In genomic region chr2:159961005-159961404, GRCh38 we compare ENCODE assay signal across 15 cellular contexts. TPM values are rescaled to one million over a fixed set of nuclear protein-coding genes. Genes with fewer than 3 reads are reported as not detected.
A peak's percentile ranks its signal among the peaks of the same experiment; 100 is the strongest.
DNase-seq lines count a peak whose midpoint lies in the region; FAIRE-seq and TF ChIP-seq lines count a peak whose summit lies in the region.
"Had no signal": no experiment of that assay in that cellular context is flagged by ENCODE, and none has a peak within 500 bp of the region (broad histone marks: within the 10 kb centered on the region; RNA-seq: fewer than 3 reads in every experiment).

No MANE protein-coding gene starts in this region.

- peaks cover 7% of the 10 kb centered on the region; the same call in 1 of the 2 replicates for H3K36me3 Mint-ChIP-seq in HFFc6 (ENCODE audit: low read depth)
- H3K36me3 Mint-ChIP-seq in astrocyte (ENCODE audit: low read depth, unreplicated experiment) = peaks cover 18% of the 10 kb centered on the region

- no peak overlapping the region for H3K4me3 ChIP-seq in AG10803 (ENCODE audit: low read length)
- H3K4me3 ChIP-seq in astrocyte (ENCODE audit: insufficient read depth, low read depth, low read length) = peak overlapping the region; percentile 14
- H3K4me3 ChIP-seq in keratinocyte (ENCODE audit: control insufficient read depth in 2 of 3, extremely low read depth in 1 of 3, insufficient read depth in 2 of 3, low read depth in 1 of 3, low read length in 3 of 3) = peak overlapping the region in 2 of 3 experiments; percentile 47 to 59
- H3K4me3 ChIP-seq in coronary artery = no peak overlapping the region
- H3K4me3 ChIP-seq: ovary, Peyer's patch had no signal

- dilution Hi-C loops in keratinocyte (cut with MboI; ENCODE audit: extremely low pct_ligation_motif_present, low sequenced_read_pairs) = no loop called here

- H3K9ac ChIP-seq in astrocyte (ENCODE audit: low read length) (peak overlapping the region; percentile 4), keratinocyte (ENCODE audit: control insufficient read depth, extremely low read depth, insufficient read depth, low read length) (peak overlapping the region; percentile 53)

- H3K4me2 ChIP-seq in astrocyte (ENCODE audit: low read length) (peak overlapping the region; percentile 62), keratinocyte (ENCODE audit: control insufficient read depth, extremely low read depth, insufficient read depth, low read depth, low read length) (peak overlapping the region; percentile 97)

- H3K9me3 Mint-ChIP-seq in HFFc6 (no peaks in the 10 kb centered on the region), astrocyte (ENCODE audit: unreplicated experiment) (no peaks in the 10 kb centered on the region)
- H3K9me3 Mint-ChIP-seq: dendritic cell treated with granulocyte-macrophage colony-stimulating factor and Interleukin-4, amounts not matched to agents 40 ng/mL and 50 ng/mL, for 4 days; T-helper 1 cell treated with Interleukin-12 subunit alpha and Interleukin-12 subunit beta and Interleukin-4 antibody, amounts not matched to agents 30 μg/mL and 1 μg/mL, for 36 hours had no signal

- H3K27me3 Mint-ChIP-seq in HFFc6 (ENCODE audit: insufficient read depth) (peaks cover 2% of the 10 kb centered on the region; the same call in 1 of the 2 replicates), astrocyte (ENCODE audit: low read depth, unreplicated experiment) (no peaks in the 10 kb centered on the region)
- H3K27me3 Mint-ChIP-seq: dendritic cell treated with granulocyte-macrophage colony-stimulating factor and Interleukin-4, amounts not matched to agents 40 ng/mL and 50 ng/mL, for 4 days had no signal

- TF ChIP-seq CTCF in AG10803 (conservative IDR thresholded peaks at IDR 0.05; ENCODE audit: low read length) (no peak), HFFc6 (IDR thresholded peaks at IDR 0.05) (no peak), astrocyte (IDR thresholded peaks at IDR 0.05; ENCODE audit: insufficient read depth, low read depth, low read length) (no peak), keratinocyte (optimal IDR thresholded peaks at IDR 0.05 in 1 of 3, IDR thresholded peaks at IDR 0.05 in 1 of 3, conservative IDR thresholded peaks at IDR 0.05 in 1 of 3; ENCODE audit: extremely low read depth in 1 of 3, insufficient read depth in 2 of 3, low read length in 3 of 3) (no peak), coronary artery (IDR thresholded peaks at IDR 0.05) (no peak), D721Med (IDR thresholded peaks at IDR 0.05; ENCODE audit: insufficient read depth, missing control alignments) (no peak)

- H3K27me3 ChIP-seq in astrocyte (ENCODE audit: insufficient read depth, low read length) (no peaks in the 10 kb centered on the region), keratinocyte (ENCODE audit: control insufficient read depth, extremely low read depth, insufficient read depth, low read length) (no peaks in the 10 kb centered on the region)
- H3K27me3 ChIP-seq: ovary, Peyer's patch had no signal

- H3K27ac Mint-ChIP-seq in HFFc6 (peak overlapping the region; percentile 24; the same call in 1 of the 2 replicates), astrocyte (ENCODE audit: unreplicated experiment) (peak overlapping the region; percentile 70)
- H3K27ac Mint-ChIP-seq: dendritic cell treated with granulocyte-macrophage colony-stimulating factor and Interleukin-4, amounts not matched to agents 40 ng/mL and 50 ng/mL, for 4 days; T-helper 1 cell treated with Interleukin-12 subunit alpha and Interleukin-12 subunit beta and Interleukin-4 antibody, amounts not matched to agents 30 μg/mL and 1 μg/mL, for 36 hours had no signal

- H3K4me1 ChIP-seq in astrocyte (ENCODE audit: insufficient read depth, low read length) = peaks cover 18% of the 10 kb centered on the region
- peaks cover 22% of the 10 kb centered on the region for H3K4me1 ChIP-seq in keratinocyte (ENCODE audit: control insufficient read depth, extremely low read depth, insufficient read depth, low read length)
- H3K4me1 ChIP-seq: Peyer's patch had no signal

- H3K9me1 ChIP-seq in keratinocyte (ENCODE audit: control insufficient read depth, extremely low read depth, insufficient read depth, low read length) = no peaks in the 10 kb centered on the region

- H3K79me2 ChIP-seq in astrocyte (ENCODE audit: insufficient read depth, low read length) (no peaks in the 10 kb centered on the region), keratinocyte (ENCODE audit: control insufficient read depth, insufficient read depth, low read length) (no peaks in the 10 kb centered on the region)

- H3K27ac ChIP-seq in astrocyte (ENCODE audit: low read depth, low read length) (peak overlapping the region; percentile 40), keratinocyte (ENCODE audit: control insufficient read depth, insufficient read depth, low read length) (peak overlapping the region; percentile 91), coronary artery (no peak overlapping the region)
- H3K27ac ChIP-seq: ovary, Peyer's patch had no signal

- no peak overlapping the region for H2AFZ ChIP-seq in astrocyte (ENCODE audit: low read depth, low read length)
- H2AFZ ChIP-seq in keratinocyte (ENCODE audit: control insufficient read depth, low read length) = peak overlapping the region; percentile 79

- peak; percentile 18 for DNase-seq in AG10803 (ENCODE audit: low read depth)
- no peak for DNase-seq in HFFc6
- peak; percentile 50 for DNase-seq in astrocyte (ENCODE audit: low read depth)
- DNase-seq in keratinocyte (ENCODE audit: low read depth, low spot score) = no peak
- DNase-seq in activated naive CD4-positive, alpha-beta T cell treated with Interleukin-2 at 50 U/mL for 16 hours = no peak
- DNase-seq in coronary artery (ENCODE audit: low spot score) = no peak
- DNase-seq in SKM-1 (lab: John Stamatoyannopoulos, UW; ENCODE audit: unreplicated experiment) = no peak
- no peak for DNase-seq in D721Med (ENCODE audit: insufficient read length, low spot score)
- DNase-seq: activated T-cell treated with anti-CD3 and anti-CD28 coated beads for 4 hours, DND-41, NCI-H446 treated with DMSO at 0.1 percent for 48 hours, ovary, Peyer's patch had no signal

- FAIRE-seq in astrocyte (lab: Jason Lieb, UNC) = peak; percentile 76
- peak; percentile 77 for FAIRE-seq in keratinocyte (lab: Jason Lieb, UNC)
- no peak for FAIRE-seq in D721Med (lab: Jason Lieb, UNC)

- no peaks in the 10 kb centered on the region for H4K20me1 ChIP-seq in astrocyte (ENCODE audit: insufficient read depth, low read length)
- H4K20me1 ChIP-seq in keratinocyte (ENCODE audit: control insufficient read depth, extremely low read depth, insufficient read depth, low read length) = no peaks in the 10 kb centered on the region

- H3K4me3 Mint-ChIP-seq in HFFc6 (0 out of 2 replicates have a peak overlapping the region, but pooled peaks have one; percentile 22), astrocyte (ENCODE audit: unreplicated experiment) (no peak overlapping the region)
- H3K4me3 Mint-ChIP-seq: dendritic cell treated with granulocyte-macrophage colony-stimulating factor and Interleukin-4, amounts not matched to agents 40 ng/mL and 50 ng/mL, for 4 days; T-helper 1 cell treated with Interleukin-12 subunit alpha and Interleukin-12 subunit beta and Interleukin-4 antibody, amounts not matched to agents 30 μg/mL and 1 μg/mL, for 36 hours had no signal

- H3K36me3 ChIP-seq in astrocyte (ENCODE audit: insufficient read depth, low read length) (peaks cover 7% of the 10 kb centered on the region), keratinocyte (ENCODE audit: control insufficient read depth in 2 of 2, extremely low read depth in 1 of 2, insufficient read depth in 2 of 2, low read length in 2 of 2) (no peaks in the 10 kb centered on the region)
- H3K36me3 ChIP-seq: ovary had no signal

- H3K4me1 Mint-ChIP-seq in HFFc6 (ENCODE audit: low read depth) (peaks cover 21% of the 10 kb centered on the region), astrocyte (ENCODE audit: low read depth, unreplicated experiment) (peaks cover 18% of the 10 kb centered on the region)

- H3K9me3 ChIP-seq in astrocyte (ENCODE audit: insufficient read depth, low read depth, low read length) (no peaks in the 10 kb centered on the region), keratinocyte (ENCODE audit: control insufficient read depth, low read depth, low read length) (no peaks in the 10 kb centered on the region)
- H3K9me3 ChIP-seq: ovary, Peyer's patch had no signal

RNA-seq across cellular contexts. Expression of gene LY75, which starts 56.4 kb away (rescaled TPM):
- not detected for total RNA-seq in HFFc6 (2021; fragmentation: NEBNext Ultra II Directional; extraction: Animal tissue kit (Norgen Biotek cat#: 25700))
- 0.22 and 0.25 TPM in 2 replicates for total RNA-seq in astrocyte
- 0.22 to 0.79 TPM (median 0.41 TPM) in 3 replicates for polyA plus RNA-seq in keratinocyte
- polyA plus RNA-seq in keratinocyte (2011; ENCODE audit: low read depth) = not detected
- 0.09 and 0.27 TPM in 2 replicates for polyA plus RNA-seq in keratinocyte (2011; cell fraction: cytosol; rRNA removed)
- polyA plus RNA-seq in keratinocyte (2011; cell fraction: nucleus; rRNA removed) = 0.62 and 1.2 TPM in 2 replicates
- 0.27 and 0.47 TPM in 2 replicates for polyA plus RNA-seq in keratinocyte (2012; ENCODE audit: low replicate concordance)
- 0.74 to 0.76 TPM in 2 of 3 replicates, not detected in the other for polyA minus RNA-seq in keratinocyte
- polyA minus RNA-seq in keratinocyte (2011; cell fraction: cytosol; rRNA and poly(A)+ RNA removed) = not detected
- polyA minus RNA-seq in keratinocyte (2011; cell fraction: nucleus; rRNA and poly(A)+ RNA removed) = 0.63 and 4.1 TPM in 2 replicates

Comparison
In these comparisons a context has a peak if more than half of its experiments do, and no peak if none do; other contexts are left out.
1. DNase-seq: peak in AG10803 (single experiment) and astrocyte (single experiment); none in HFFc6 (single experiment), keratinocyte (single experiment), activated naive CD4-positive, alpha-beta T cell treated with Interleukin-2 at 50 U/mL for 16 hours (single experiment), coronary artery (single experiment), SKM-1 (single experiment) and D721Med (single experiment).
2. H3K4me3 ChIP-seq: peak in astrocyte (single experiment) and keratinocyte (2 of 3); none in AG10803 (single experiment) and coronary artery (single experiment).
3. H3K27ac ChIP-seq: peak in astrocyte (single experiment) and keratinocyte (single experiment); none in coronary artery (0 of 2).